9 cellular contexts compared by ENCODE assay signal in the genomic region with DNA sequence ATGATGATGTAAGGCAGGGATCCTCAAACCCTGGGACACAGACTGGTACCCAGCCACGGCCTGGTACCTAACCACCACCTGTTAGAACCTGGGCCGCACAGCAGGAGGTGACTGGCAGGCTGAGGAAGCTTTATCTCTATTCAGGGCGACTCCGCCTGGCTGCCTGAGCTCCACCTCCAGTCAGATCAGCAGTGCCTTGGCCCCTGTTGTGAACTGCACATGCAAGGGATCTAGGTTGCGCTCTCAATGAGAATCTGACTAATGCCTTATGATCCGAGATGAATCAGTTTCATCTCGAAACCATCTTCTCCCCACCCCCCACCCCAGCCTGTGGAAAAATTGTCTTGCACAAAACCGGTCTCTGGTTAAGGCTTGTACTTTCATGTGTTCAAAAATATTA.
DNase-seq lines count a peak whose midpoint lies in the region; TF ChIP-seq lines count a peak whose summit lies in the region.
"Had no signal": no experiment of that assay in that cellular context is flagged by ENCODE, and none has a peak within 500 bp of the region (broad histone marks: within the 10 kb centered on the region; RNA-seq: fewer than 3 reads in every experiment).

No MANE protein-coding gene starts in this region.

- H3K4me3 ChIP-seq in HEK293 (ENCODE audit: low read depth, low read length) (no peak overlapping the region), choroid plexus epithelial cell (ENCODE audit: low read depth, low read length) (no peak overlapping the region)
- H3K4me3 ChIP-seq: gastroesophageal sphincter had no signal

- CTCF ChIA-PET in HEK293 (lab: Yijun Ruan, JAX), result no interaction called here

- TF ChIP-seq CTCF in HEK293 (tag by site-specific recombination; IDR thresholded peaks at IDR 0.05) (no peak), choroid plexus epithelial cell (conservative IDR thresholded peaks at IDR 0.05; ENCODE audit: low read depth, low read length) (no peak)

- no peak overlapping the region for H3K27ac ChIP-seq in HEK293 (ENCODE audit: extremely low read depth, low read depth, low read length)
- H3K27ac ChIP-seq: gastroesophageal sphincter had no signal

- peaks cover 0 to 43% of the 10 kb centered on the region in 2 experiments; a peak in 2 of 3 replicates for H3K36me3 ChIP-seq in HEK293 (ENCODE audit: control insufficient read depth in 2 of 2, insufficient read depth in 1 of 2, low read length in 2 of 2)

- peak; percentile 28 to 53 for DNase-seq in activated CD4-positive, alpha-beta T cell treated with anti-CD3 and anti-CD28 coated beads, Interleukin-2, amount 50 U/mL, for 4 hours
- DNase-seq in choroid plexus epithelial cell (ENCODE audit: low read depth), result peak; percentile 69
- peak; percentile 41 to 49 for DNase-seq in stimulated activated CD4-positive, alpha-beta T cell treated with anti-CD3 and anti-CD28 coated beads, Interleukin-4, amount 100 ng/mL, for 4 hours
- no peak for DNase-seq in effector CD8-positive, alpha-beta T cell (lab: John Stamatoyannopoulos, UW)
- DNase-seq in amygdala (lab: John Stamatoyannopoulos, UW), result no peak
- DNase-seq in activated gamma-delta T cell treated with Interleukin-2 at 50 U/mL for 16 hours, result no peak
- no peak for DNase-seq in GM03348 (ENCODE audit: low spot score)

- no peaks in the 10 kb centered on the region for H3K9me3 ChIP-seq in HEK293 (ENCODE audit: control insufficient read depth, insufficient read depth, low read depth, low read length)
- H3K9me3 ChIP-seq: gastroesophageal sphincter had no signal

- POLR2A ChIA-PET in HEK293 (lab: Yijun Ruan, JAX), result no interaction called here

- no peaks in the 10 kb centered on the region for H3K4me1 ChIP-seq in HEK293 (ENCODE audit: control insufficient read depth, insufficient read depth, low read length)

TF ChIP-seq in HEK293, 187 proteins besides CTCF, POLR2A, EP300 and RAD21:
- TF ChIP-seq SCRT2 (tag by site-specific recombination; IDR thresholded peaks at IDR 0.05) (peak; percentile 52), ZNF311 (tag by site-specific recombination; IDR thresholded peaks at IDR 0.05; ENCODE audit: borderline replicate concordance) (no peak)

Comparison
In these comparisons a context has a peak if more than half of its experiments do, and no peak if none do; other contexts are left out.
1. DNase-seq: peak in activated CD4-positive, alpha-beta T cell treated with anti-CD3 and anti-CD28 coated beads, Interleukin-2, amount 50 U/mL, for 4 hours (2 of 2), choroid plexus epithelial cell (single experiment) and stimulated activated CD4-positive, alpha-beta T cell treated with anti-CD3 and anti-CD28 coated beads, Interleukin-4, amount 100 ng/mL, for 4 hours (2 of 2); none in effector CD8-positive, alpha-beta T cell (single experiment), amygdala (0 of 56), activated gamma-delta T cell treated with Interleukin-2 at 50 U/mL for 16 hours (single experiment) and GM03348 (single experiment).